ENCODE assay signal across 7 cellular contexts in the genomic region with DNA sequence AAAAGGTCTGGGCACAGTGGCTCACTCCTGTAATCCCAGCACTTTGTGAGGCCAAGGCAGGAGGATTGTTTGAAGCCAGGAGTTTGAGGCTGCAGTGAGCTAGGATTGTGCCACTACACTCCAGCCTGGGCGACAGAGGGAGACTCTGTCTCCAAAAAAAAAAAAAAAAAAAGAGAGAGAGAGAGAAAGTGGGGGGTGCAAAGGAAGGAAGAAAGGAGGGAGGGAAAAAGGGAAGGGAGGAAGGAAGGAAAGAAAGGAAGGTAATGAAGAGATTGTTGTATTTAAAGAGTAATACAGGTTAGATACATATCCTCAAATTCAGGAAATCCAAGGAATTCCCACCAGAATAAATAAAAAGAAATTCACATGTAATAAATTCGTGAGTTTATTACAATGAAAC.
"Had no signal": no experiment of that assay in that cellular context is flagged by ENCODE, and none has a peak within 500 bp of the region (broad histone marks: within the 10 kb centered on the region; RNA-seq: fewer than 3 reads in every experiment).

No MANE protein-coding gene starts in this region.

- FAIRE-seq: HepG2, HTR-8/SVneo had no signal

- ATAC-seq: HepG2 had no signal

- DNase-seq: IMR-90, KBM-7, KG1 had no signal

- H3K27ac ChIP-seq: HL-60, KMS-11 had no signal

- H3K9ac ChIP-seq: KMS-11 had no signal

- H3K4me2 ChIP-seq: KMS-11 had no signal
